ENCODE assay signal across 17 cellular contexts in genomic region chr2:240412211-240412830, GRCh38. TPM values are rescaled to one million over a fixed set of nuclear protein-coding genes. Genes with fewer than 3 reads are reported as not detected.
A peak's percentile ranks its signal among the peaks of the same experiment; 100 is the strongest.
DNase-seq lines count a peak whose midpoint lies in the region; ATAC-seq, FAIRE-seq and TF ChIP-seq lines count a peak whose summit lies in the region.
"Had no signal": no experiment of that assay in that cellular context is flagged by ENCODE, and none has a peak within 500 bp of the region (broad histone marks: within the 10 kb centered on the region; RNA-seq: fewer than 3 reads in every experiment).

No MANE protein-coding gene starts in this region.

- H3K27ac ChIP-seq in RWPE2 (ENCODE audit: poor library complexity, severe bottlenecking) = no peak overlapping the region
- H3K27ac ChIP-seq: skin epidermis had no signal

- no peak overlapping the region for H3K4me3 Mint-ChIP-seq in MCF 10A (ENCODE audit: unreplicated experiment)
- H3K4me3 Mint-ChIP-seq: activated CD4-positive, alpha-beta T cell treated with anti-CD3 and anti-CD28 coated beads, Interleukin-2, amount 10 ng/mL, durations not matched to agents 7 days and 5 days; B cell; nephron; stimulated activated memory B cell treated with anti-CD40 and anti-IgM and Interleukin-4, amounts not matched to agents 10 μg/mL and 1 μg/mL and 100 μg/mL, for 72 hours had no signal

- peaks cover 20% of the 10 kb centered on the region for H3K27me3 Mint-ChIP-seq in MCF 10A (ENCODE audit: insufficient read depth, unreplicated experiment)

- H3K4me3 ChIP-seq in RWPE2 (ENCODE audit: severe bottlenecking) = no peak overlapping the region
- H3K4me3 ChIP-seq: skin epidermis had no signal

- no peak overlapping the region for H3K27ac Mint-ChIP-seq in MCF 10A (ENCODE audit: low read depth, unreplicated experiment)
- H3K27ac Mint-ChIP-seq: activated CD4-positive, alpha-beta T cell treated with anti-CD3 and anti-CD28 coated beads, Interleukin-2, amount 10 ng/mL, durations not matched to agents 7 days and 5 days; activated T-helper 2 cell treated with anti-CD3 and anti-CD28 coated beads, Interferon-gamma antibody, Interleukin-2, Interleukin-4, amounts not matched to agents 10 μg/mL and 5 μg/mL and 100 μg/mL, durations not matched to agents 14 hours and 24 hours and 36 hours; B cell; nephron; stimulated activated memory B cell treated with anti-CD40 and anti-IgM and Interleukin-4, amounts not matched to agents 10 μg/mL and 1 μg/mL and 100 μg/mL, for 72 hours had no signal

- H3K4me1 Mint-ChIP-seq in MCF 10A (ENCODE audit: insufficient read depth, unreplicated experiment) = no peaks in the 10 kb centered on the region
- H3K4me1 Mint-ChIP-seq: activated CD4-positive, alpha-beta T cell treated with anti-CD3 and anti-CD28 coated beads, Interleukin-2, amount 10 ng/mL, durations not matched to agents 7 days and 5 days; B cell; stimulated activated memory B cell treated with anti-CD40 and anti-IgM and Interleukin-4, amounts not matched to agents 10 μg/mL and 1 μg/mL and 100 μg/mL, for 72 hours had no signal

- no TSS peak for BruUV-seq in MCF 10A (replicated peaks; lab: Mats Ljungman, UMichigan)

- H3K27me3 ChIP-seq in RWPE2 (ENCODE audit: insufficient read depth, poor library complexity, severe bottlenecking) = no peaks in the 10 kb centered on the region

- POLR2A ChIA-PET in MCF 10A (lab: Yijun Ruan, JAX) = no interaction called here

- no peaks in the 10 kb centered on the region for H3K4me1 ChIP-seq in RWPE2 (ENCODE audit: insufficient read depth, poor library complexity, severe bottlenecking)

- no peak for ATAC-seq in RWPE2 (ENCODE audit: low read depth)
- ATAC-seq in HG03460 (IDR thresholded peaks at IDR 0.05; ENCODE audit: unreplicated experiment) = no peak

- no peaks in the 10 kb centered on the region for H3K36me3 ChIP-seq in RWPE2 (ENCODE audit: low read depth)

- H3K9me3 ChIP-seq in RWPE2 (ENCODE audit: severe bottlenecking) = no peaks in the 10 kb centered on the region

- intact Hi-C loops in posterior cingulate gyrus (cut with DNase I) = no loop called here
- intact Hi-C loops in MCF 10A (cut with micrococcal nuclease) = no loop called here

- H3K9me3 Mint-ChIP-seq in MCF 10A (ENCODE audit: unreplicated experiment) = no peaks in the 10 kb centered on the region
- H3K9me3 Mint-ChIP-seq: activated CD4-positive, alpha-beta T cell treated with anti-CD3 and anti-CD28 coated beads, Interleukin-2, amount 10 ng/mL, durations not matched to agents 7 days and 5 days; activated T-helper 2 cell treated with anti-CD3 and anti-CD28 coated beads, Interferon-gamma antibody, Interleukin-2, Interleukin-4, amounts not matched to agents 10 μg/mL and 5 μg/mL and 100 μg/mL, durations not matched to agents 14 hours and 24 hours and 36 hours; nephron; stimulated activated memory B cell treated with anti-CD40 and anti-IgM and Interleukin-4, amounts not matched to agents 10 μg/mL and 1 μg/mL and 100 μg/mL, for 72 hours had no signal

- CTCF ChIA-PET in MCF 10A (lab: Yijun Ruan, JAX) = interaction anchor here (0.6 to 0.7 kb wide), 3 partner anchors 180 to 1340 kb away, joined by 3 read pairs; no protein-coding TSS in a partner anchor

- peak; percentile 83 for DNase-seq in ELF-1 (ENCODE audit: low read depth, low spot score)
- peak; percentile 52 for DNase-seq in RWPE2 (ENCODE audit: low spot score)
- peak; percentile 51 for DNase-seq in islet precursor cell
- DNase-seq in posterior cingulate gyrus = peak in 6 of 10 donors; percentile 6 to 79 (median 48)
- DNase-seq in NCI-H187 (lab: John Stamatoyannopoulos, UW) = no peak
- no peak for DNase-seq in MCF 10A (ENCODE audit: unreplicated experiment)
- DNase-seq in H54 (ENCODE audit: insufficient read length, low spot score) = no peak
- DNase-seq: activated CD4-positive, alpha-beta T cell treated with anti-CD3 and anti-CD28 coated beads, Interleukin-2, amount 10 ng/mL, durations not matched to agents 7 days and 5 days; dermis blood vessel endothelial cell; DMS 273 treated with DMSO at 0.1 percent for 48 hours; NCI-H2029 treated with DMSO at 0.1 percent for 48 hours had no signal

- no peaks in the 10 kb centered on the region for H3K36me3 Mint-ChIP-seq in MCF 10A (ENCODE audit: insufficient read depth, unreplicated experiment)
- H3K36me3 Mint-ChIP-seq: stimulated activated memory B cell treated with anti-CD40 and anti-IgM and Interleukin-4, amounts not matched to agents 10 μg/mL and 1 μg/mL and 100 μg/mL, for 72 hours had no signal

- TF ChIP-seq CTCF in RWPE2 (IDR thresholded peaks at IDR 0.05; ENCODE audit: poor library complexity, severe bottlenecking) = no peak
- no peak for TF ChIP-seq CTCF in MCF 10A (IDR thresholded peaks at IDR 0.05; ENCODE audit: unreplicated experiment)

- FAIRE-seq in H54 (lab: Jason Lieb, UNC) = no peak

- TF ChIP-seq POLR2A in H54 (IDR thresholded peaks at IDR 0.05; ENCODE audit: low read depth, low read length) = no peak

RNA-seq across cellular contexts. Expression of gene GPC1, which starts 23.1 kb away (rescaled TPM):
- total RNA-seq in MCF 10A (2022) = 36.9 and 38.9 TPM in 2 replicates

Comparison
In these comparisons a context has a peak if more than half of its experiments do, and no peak if none do; other contexts are left out.
1. DNase-seq: peak in ELF-1 (single experiment), RWPE2 (single experiment), islet precursor cell (single experiment) and posterior cingulate gyrus (6 of 10); none in NCI-H187 (0 of 2), MCF 10A (single experiment) and H54 (single experiment).